ENCODE assay signal across 9 cellular contexts in genomic region chr20:31869673-31869941, GRCh38. TPM values are rescaled to one million over a fixed set of nuclear protein-coding genes. Genes with fewer than 3 reads are reported as not detected.
DNase-seq lines count a peak whose midpoint lies in the region; ATAC-seq and TF ChIP-seq lines count a peak whose summit lies in the region.
"Had no signal": no experiment of that assay in that cellular context is flagged by ENCODE, and none has a peak within 500 bp of the region (broad histone marks: within the 10 kb centered on the region; RNA-seq: fewer than 3 reads in every experiment).

No MANE protein-coding gene starts in this region.

- H3K9me3 ChIP-seq in RWPE2 (ENCODE audit: severe bottlenecking), result no peaks in the 10 kb centered on the region
- no peaks in the 10 kb centered on the region for H3K9me3 ChIP-seq in esophagus muscularis mucosa

- WGBS in esophagus muscularis mucosa, result 13% methylated on average over 1 of the region's 1 CpG

- H3K4me3 Mint-ChIP-seq in CD14-positive monocyte (peak overlapping the region; percentile 84 to 98), osteocyte (ENCODE audit: unreplicated experiment) (peak overlapping the region; percentile 87)

- H3K27me3 ChIP-seq in RWPE2 (ENCODE audit: insufficient read depth, poor library complexity, severe bottlenecking), result peaks cover 40% of the 10 kb centered on the region
- H3K27me3 ChIP-seq in esophagus muscularis mucosa, result no peaks in the 10 kb centered on the region

- peak overlapping the region; percentile 36 for H3K4me3 ChIP-seq in RWPE2 (ENCODE audit: severe bottlenecking)
- peak overlapping the region; percentile 60 to 89 (median 84) for H3K4me3 ChIP-seq in esophagus muscularis mucosa

- ATAC-seq in RWPE2 (ENCODE audit: low read depth) (no peak), GM21515 (IDR thresholded peaks at IDR 0.05; ENCODE audit: unreplicated experiment) (no peak), GM18519 (IDR thresholded peaks at IDR 0.05; ENCODE audit: low FRiP score, unreplicated experiment) (no peak), HG02884 (IDR thresholded peaks at IDR 0.05; ENCODE audit: unreplicated experiment) (no peak)

- DNase-seq in CD14-positive monocyte (ENCODE audit: low spot score) (no peak), RWPE2 (ENCODE audit: low spot score) (no peak), esophagus muscularis mucosa (ENCODE audit: extremely low spot score) (no peak), osteocyte (ENCODE audit: extremely low spot score, unreplicated experiment) (no peak), DMS53 (lab: John Stamatoyannopoulos, UW) (no peak)

- H3K27ac Mint-ChIP-seq in CD14-positive monocyte (peak overlapping the region in 3 of 7 donors; percentile 4 to 23 (median 10)), osteocyte (ENCODE audit: unreplicated experiment) (peak overlapping the region; percentile 91)

- peaks cover 22% of the 10 kb centered on the region for H3K4me1 Mint-ChIP-seq in CD14-positive monocyte
- peaks cover 17% of the 10 kb centered on the region for H3K4me1 Mint-ChIP-seq in osteocyte (ENCODE audit: unreplicated experiment)

- intact Hi-C loops in CD14-positive monocyte (cut with micrococcal nuclease) (no loop called here), esophagus muscularis mucosa (cut with DNase I) (no loop called here)

- H3K27me3 Mint-ChIP-seq in CD14-positive monocyte (ENCODE audit: low read depth in 3 of 3), result peaks cover 35 to 51% (median 47%) of the 10 kb centered on the region in 3 donors
- H3K27me3 Mint-ChIP-seq in osteocyte (ENCODE audit: unreplicated experiment), result peaks cover 38% of the 10 kb centered on the region

- H3K27ac ChIP-seq in RWPE2 (ENCODE audit: poor library complexity, severe bottlenecking), result no peak overlapping the region
- H3K27ac ChIP-seq in esophagus muscularis mucosa (replicated peaks in 1 of 4), result peak overlapping the region; percentile 49 to 71 (median 66)

- H3K36me3 Mint-ChIP-seq in CD14-positive monocyte (peaks cover 8 to 9% of the 10 kb centered on the region in 2 donors), osteocyte (ENCODE audit: unreplicated experiment) (no peaks in the 10 kb centered on the region)

- TF ChIP-seq POLR2A in esophagus muscularis mucosa (IDR thresholded peaks at IDR 0.05; ENCODE audit: low read depth), result no peak

- H3K36me3 ChIP-seq in RWPE2 (ENCODE audit: low read depth) (no peaks in the 10 kb centered on the region), esophagus muscularis mucosa (no peaks in the 10 kb centered on the region)

- H3K9me3 Mint-ChIP-seq in CD14-positive monocyte, result peaks cover 0 to 13% (median 8%) of the 10 kb centered on the region in 7 donors
- no peaks in the 10 kb centered on the region for H3K9me3 Mint-ChIP-seq in osteocyte (ENCODE audit: unreplicated experiment)

- no peak for TF ChIP-seq CTCF in CD14-positive monocyte (IDR thresholded peaks at IDR 0.05)
- no peak for TF ChIP-seq CTCF in RWPE2 (IDR thresholded peaks at IDR 0.05; ENCODE audit: poor library complexity, severe bottlenecking)
- TF ChIP-seq CTCF in esophagus muscularis mucosa (IDR thresholded peaks at IDR 0.05), result no peak
- TF ChIP-seq CTCF in osteocyte (IDR thresholded peaks at IDR 0.05), result no peak

- no peak for TF ChIP-seq EP300 in esophagus muscularis mucosa (IDR thresholded peaks at IDR 0.05)

- H3K4me1 ChIP-seq in RWPE2 (ENCODE audit: insufficient read depth, poor library complexity, severe bottlenecking), result no peaks in the 10 kb centered on the region
- peaks cover 9 to 26% (median 22%) of the 10 kb centered on the region in 4 donors for H3K4me1 ChIP-seq in esophagus muscularis mucosa

RNA-seq across cellular contexts. Expression of gene DUSP15, which starts 0.7 kb away (rescaled TPM):
- not detected for polyA plus RNA-seq in CD14-positive monocyte
- total RNA-seq in esophagus muscularis mucosa, result 1 to 10 TPM in 3 of 4 donors, under 1 TPM in 1; 0.83 to 5.1 (median 3.8) TPM
- 2.1 and 3.2 TPM in 2 replicates for total RNA-seq in osteocyte

RNA-seq across cellular contexts. Expression of gene TTLL9, which starts 0.8 kb away (rescaled TPM):
- not detected for polyA plus RNA-seq in CD14-positive monocyte
- total RNA-seq in esophagus muscularis mucosa (under 1 TPM in 2 of 4 donors, not detected in 2; 0.17 to 0.34 TPM), osteocyte (0.18 and 0.24 TPM in 2 replicates)
- total RNA-seq: myocyte had no signal

RNA-seq across cellular contexts. Expression of gene FOXS1, which starts 24.2 kb away (rescaled TPM):
- not detected for polyA plus RNA-seq in CD14-positive monocyte
- total RNA-seq in esophagus muscularis mucosa, result 1 to 10 TPM in 1 of 4 donors, under 1 TPM in 3; 0.50 to 3.4 (median 0.87) TPM
- 11.8 and 13.6 TPM in 2 replicates for total RNA-seq in osteocyte

RNA-seq across cellular contexts. Expression of gene MYLK2, which starts 50.5 kb away (rescaled TPM):
- polyA plus RNA-seq in CD14-positive monocyte, result not detected
- under 1 TPM in 3 of 4 donors, not detected in 1; 0.33 to 0.65 (median 0.52) TPM for total RNA-seq in esophagus muscularis mucosa
- total RNA-seq in osteocyte, result 0.10 and 0.27 TPM in 2 replicates
